In genomic region chr7:64744680-64745079, GRCh38 we compare ENCODE assay signal across 21 cellular contexts. TPM values are rescaled to one million over a fixed set of nuclear protein-coding genes. Genes with fewer than 3 reads are reported as not detected.
DNase-seq lines count a peak whose midpoint lies in the region; ATAC-seq and TF ChIP-seq lines count a peak whose summit lies in the region.
"Had no signal": no experiment of that assay in that cellular context is flagged by ENCODE, and none has a peak within 500 bp of the region (broad histone marks: within the 10 kb centered on the region; RNA-seq: fewer than 3 reads in every experiment).

No MANE protein-coding gene starts in this region.

- WGBS in mammary epithelial cell (ENCODE audit: low coverage, missing lambda C conversion rate) = 77% methylated on average over 4 of the region's 4 CpGs

- H3K9me3 Mint-ChIP-seq in MCF 10A (ENCODE audit: unreplicated experiment) (no peaks in the 10 kb centered on the region), neural progenitor cell (peaks cover 21% of the 10 kb centered on the region)

- H3K9ac ChIP-seq in mammary epithelial cell (ENCODE audit: insufficient read depth, low read length) (no peak overlapping the region), neural progenitor cell (no peak overlapping the region)

- TF ChIP-seq CTCF in MCF 10A (IDR thresholded peaks at IDR 0.05; ENCODE audit: unreplicated experiment) (no peak), mammary epithelial cell (conservative IDR thresholded peaks at IDR 0.05 in 1 of 2, IDR thresholded peaks at IDR 0.05 in 1 of 2; ENCODE audit: extremely low read depth in 1 of 2, insufficient read depth in 1 of 2, low read depth in 1 of 2, low read length in 2 of 2) (no peak), VCaP (conservative IDR thresholded peaks at IDR 0.05) (no peak), fibroblast of villous mesenchyme (IDR thresholded peaks at IDR 0.05; ENCODE audit: insufficient read depth, low read depth, low read length) (no peak), neural progenitor cell (IDR thresholded peaks at IDR 0.05) (no peak)

- H3K36me3 Mint-ChIP-seq in MCF 10A (ENCODE audit: insufficient read depth, unreplicated experiment) = peaks cover 6% of the 10 kb centered on the region
- no peaks in the 10 kb centered on the region for H3K36me3 Mint-ChIP-seq in neural progenitor cell
- H3K36me3 Mint-ChIP-seq: T-cell had no signal

- H3K79me2 ChIP-seq in mammary epithelial cell (ENCODE audit: insufficient read depth, low read length) (no peaks in the 10 kb centered on the region), neural progenitor cell (ENCODE audit: low read depth) (no peaks in the 10 kb centered on the region)

- H3K27ac Mint-ChIP-seq in MCF 10A (ENCODE audit: low read depth, unreplicated experiment) = no peak overlapping the region
- H3K27ac Mint-ChIP-seq in neural progenitor cell = no peak overlapping the region
- H3K27ac Mint-ChIP-seq: B cell, GM23338, IgD-negative memory B cell, T-cell had no signal

- POLR2A ChIA-PET in MCF 10A (lab: Yijun Ruan, JAX) = no interaction called here

- no peaks in the 10 kb centered on the region for H3F3A ChIP-seq in neural progenitor cell (ENCODE audit: low read depth)

- ATAC-seq in HG03442 (IDR thresholded peaks at IDR 0.05; ENCODE audit: unreplicated experiment) (no peak), HG03521 (IDR thresholded peaks at IDR 0.05; ENCODE audit: unreplicated experiment) (no peak)
- ATAC-seq: GM23338, Panc1, T-cell had no signal

- H3K36me3 ChIP-seq in mammary epithelial cell (ENCODE audit: insufficient read depth, low read length) (no peaks in the 10 kb centered on the region), neural progenitor cell (no peaks in the 10 kb centered on the region)
- H3K36me3 ChIP-seq: SJCRH30 had no signal

- H4K20me1 ChIP-seq in mammary epithelial cell (ENCODE audit: insufficient read depth, low read length) = no peaks in the 10 kb centered on the region
- no peaks in the 10 kb centered on the region for H4K20me1 ChIP-seq in neural progenitor cell (ENCODE audit: low read depth)

- DNase-seq in MCF 10A (ENCODE audit: unreplicated experiment) (peak; percentile 1), mammary epithelial cell (no peak), fibroblast of villous mesenchyme (ENCODE audit: low read depth) (peak; percentile 35), neural progenitor cell (ENCODE audit: low spot score) (no peak)
- DNase-seq in activated CD4-positive, alpha-beta T cell treated with anti-CD3 and anti-CD28 coated beads for 1 hour = no peak
- DNase-seq: DND-41, HCEC 1CT, Karpas-422, NCI-H1092, NCI-H1436, NCI-H187 treated with DMSO at 0.1 percent for 48 hours, NCI-H2107, SJCRH30, T-cell had no signal

- H3K4me1 Mint-ChIP-seq in MCF 10A (ENCODE audit: insufficient read depth, unreplicated experiment) = no peaks in the 10 kb centered on the region
- no peaks in the 10 kb centered on the region for H3K4me1 Mint-ChIP-seq in neural progenitor cell
- H3K4me1 Mint-ChIP-seq: B cell, GM23338, T-cell had no signal

- CTCF ChIA-PET in MCF 10A (lab: Yijun Ruan, JAX) (no interaction called here), mammary epithelial cell (lab: Charles Lee; ENCODE audit: low non-redundant PET) (no interaction called here)

- no peak overlapping the region for H3K4me3 Mint-ChIP-seq in MCF 10A (ENCODE audit: unreplicated experiment)
- no peak overlapping the region for H3K4me3 Mint-ChIP-seq in neural progenitor cell
- H3K4me3 Mint-ChIP-seq: B cell, GM23338, IgD-negative memory B cell, T-cell had no signal

- no peaks in the 10 kb centered on the region for H3K27me3 Mint-ChIP-seq in MCF 10A (ENCODE audit: insufficient read depth, unreplicated experiment)
- peaks cover 2% of the 10 kb centered on the region for H3K27me3 Mint-ChIP-seq in neural progenitor cell (ENCODE audit: insufficient read depth, low read depth)
- H3K27me3 Mint-ChIP-seq: B cell, IgD-negative memory B cell, T-cell had no signal

- intact Hi-C loops in MCF 10A (cut with micrococcal nuclease) (no loop called here), mammary epithelial cell (cut with micrococcal nuclease) (no loop called here)

- no peaks in the 10 kb centered on the region for H3K9me3 ChIP-seq in mammary epithelial cell (replicated peaks; ENCODE audit: insufficient read depth, low read length)
- H3K9me3 ChIP-seq in neural progenitor cell (ENCODE audit: low read depth) = peaks cover 19% of the 10 kb centered on the region
- H3K9me3 ChIP-seq: SJCRH30 had no signal

- H3K27ac ChIP-seq in mammary epithelial cell (ENCODE audit: insufficient read depth, low read depth, low read length) (no peak overlapping the region), VCaP (peak overlapping the region; percentile 72), neural progenitor cell (no peak overlapping the region)
- H3K27ac ChIP-seq: SJCRH30 had no signal

- no peaks in the 10 kb centered on the region for H3K4me1 ChIP-seq in mammary epithelial cell (ENCODE audit: insufficient read depth, low read length)
- no peaks in the 10 kb centered on the region for H3K4me1 ChIP-seq in neural progenitor cell
- H3K4me1 ChIP-seq: SJCRH30 had no signal

- dilution Hi-C loops in mammary epithelial cell (cut with HindIII; ENCODE audit: low sequenced_read_pairs) = no loop called here

- H3K27me3 ChIP-seq in mammary epithelial cell (ENCODE audit: insufficient read depth, low read length) (no peaks in the 10 kb centered on the region), neural progenitor cell (no peaks in the 10 kb centered on the region)
- H3K27me3 ChIP-seq: SJCRH30 had no signal

- in situ Hi-C loops in mammary epithelial cell (cut with MboI; ENCODE audit: low sequenced_read_pairs in 2 of 2) = no loop called here

- BruUV-seq in MCF 10A (replicated peaks; lab: Mats Ljungman, UMichigan) = no TSS peak
- BruUV-seq in mammary epithelial cell (replicated peaks; lab: Mats Ljungman, UMichigan) = no TSS peak

- H3K4me3 ChIP-seq in mammary epithelial cell (replicated peaks in 1 of 3; ENCODE audit: insufficient read depth in 1 of 3, low read depth in 2 of 3, low read length in 3 of 3) (no peak overlapping the region), fibroblast of villous mesenchyme (ENCODE audit: low read depth, low read length) (no peak overlapping the region), neural progenitor cell (no peak overlapping the region)
- H3K4me3 ChIP-seq: GM23338, SJCRH30 had no signal

- no peak overlapping the region for H2AFZ ChIP-seq in mammary epithelial cell (ENCODE audit: low read depth, low read length)
- no peak overlapping the region for H2AFZ ChIP-seq in neural progenitor cell (replicated peaks)
- H2AFZ ChIP-seq: GM23338 had no signal

- no peak overlapping the region for H3K4me2 ChIP-seq in mammary epithelial cell (ENCODE audit: insufficient read depth, low read depth, low read length)
- no peak overlapping the region for H3K4me2 ChIP-seq in neural progenitor cell
- H3K4me2 ChIP-seq: GM23338 had no signal

RNA-seq across cellular contexts. Expression of gene ZNF138, which starts 49.5 kb away (rescaled TPM):
- total RNA-seq in MCF 10A (2022) (3.3 and 5.4 TPM in 2 replicates), mammary epithelial cell (1 to 10 TPM; 3.6 to 8.7 TPM), fibroblast of villous mesenchyme (3.2 and 3.9 TPM in 2 replicates), neural progenitor cell (ENCODE audit: low replicate concordance) (32.6 and 61.2 TPM in 2 replicates)
- 2.5 TPM for polyA plus RNA-seq in mammary epithelial cell
- not detected for polyA minus RNA-seq in mammary epithelial cell

Comparison
In these comparisons a context has a peak if more than half of its experiments do, and no peak if none do; other contexts are left out.
1. DNase-seq: peak in MCF 10A (single experiment) and fibroblast of villous mesenchyme (single experiment); none in mammary epithelial cell (single experiment), neural progenitor cell (single experiment) and activated CD4-positive, alpha-beta T cell treated with anti-CD3 and anti-CD28 coated beads for 1 hour (single experiment).